ENCODE assay signal across 11 cellular contexts in genomic region chr7:37410305-37411209, GRCh38. TPM values are rescaled to one million over a fixed set of nuclear protein-coding genes. Genes with fewer than 3 reads are reported as not detected.
DNase-seq lines count a peak whose midpoint lies in the region; ATAC-seq and TF ChIP-seq lines count a peak whose summit lies in the region.
"Had no signal": no experiment of that assay in that cellular context is flagged by ENCODE, and none has a peak within 500 bp of the region (broad histone marks: within the 10 kb centered on the region; RNA-seq: fewer than 3 reads in every experiment).

No MANE protein-coding gene starts in this region.

- CTCF ChIA-PET in activated naive CD4-positive, alpha-beta T cell treated with anti-CD3 and anti-CD28 coated beads, Interleukin-2, amount 10 ng/mL, durations not matched to agents 7 days and 5 days (lab: Charles Lee) = interaction anchor here (1.0 to 3.2 kb wide), 3 partner anchors 10 to 39 kb away, joined by 3 to 23 read pairs (median 4); partner anchors contain the start of gene ELMO1

- peaks cover 71% of the 10 kb centered on the region for H3K4me1 Mint-ChIP-seq in activated naive CD4-positive, alpha-beta T cell treated with anti-CD3 and anti-CD28 coated beads, Interleukin-2, amount 10 ng/mL, durations not matched to agents 7 days and 5 days
- peaks cover 33% of the 10 kb centered on the region for H3K4me1 Mint-ChIP-seq in activated naive CD8-positive, alpha-beta T cell treated with anti-CD3 and anti-CD28 coated beads, Interleukin-2, amount 10 ng/mL, durations not matched to agents 7 days and 5 days
- peaks cover 75% of the 10 kb centered on the region for H3K4me1 Mint-ChIP-seq in stimulated activated memory B cell treated with anti-CD40 and anti-IgM and Interleukin-4, amounts not matched to agents 10 μg/mL and 1 μg/mL and 100 μg/mL, for 72 hours
- no peaks in the 10 kb centered on the region for H3K4me1 Mint-ChIP-seq in HFFc6 (ENCODE audit: low read depth)

- H3K4me1 ChIP-seq in thyroid gland = peaks cover 12 to 27% of the 10 kb centered on the region in 2 donors

- no peaks in the 10 kb centered on the region for H3K27me3 Mint-ChIP-seq in activated naive CD4-positive, alpha-beta T cell treated with anti-CD3 and anti-CD28 coated beads, Interleukin-2, amount 10 ng/mL, durations not matched to agents 7 days and 5 days
- H3K27me3 Mint-ChIP-seq in activated naive CD8-positive, alpha-beta T cell treated with anti-CD3 and anti-CD28 coated beads, Interleukin-2, amount 10 ng/mL, durations not matched to agents 7 days and 5 days = no peaks in the 10 kb centered on the region
- H3K27me3 Mint-ChIP-seq in stimulated activated memory B cell treated with anti-CD40 and anti-IgM and Interleukin-4, amounts not matched to agents 10 μg/mL and 1 μg/mL and 100 μg/mL, for 72 hours = no peaks in the 10 kb centered on the region
- no peaks in the 10 kb centered on the region for H3K27me3 Mint-ChIP-seq in HFFc6 (ENCODE audit: insufficient read depth)

- H3K36me3 Mint-ChIP-seq in activated naive CD4-positive, alpha-beta T cell treated with anti-CD3 and anti-CD28 coated beads, Interleukin-2, amount 10 ng/mL, durations not matched to agents 7 days and 5 days = peaks cover 28% of the 10 kb centered on the region
- peaks cover 10% of the 10 kb centered on the region for H3K36me3 Mint-ChIP-seq in activated naive CD8-positive, alpha-beta T cell treated with anti-CD3 and anti-CD28 coated beads, Interleukin-2, amount 10 ng/mL, durations not matched to agents 7 days and 5 days
- H3K36me3 Mint-ChIP-seq in stimulated activated memory B cell treated with anti-CD40 and anti-IgM and Interleukin-4, amounts not matched to agents 10 μg/mL and 1 μg/mL and 100 μg/mL, for 72 hours = peaks cover 14% of the 10 kb centered on the region
- no peaks in the 10 kb centered on the region for H3K36me3 Mint-ChIP-seq in HFFc6 (ENCODE audit: low read depth)

- peak overlapping the region in 1 of 3 donors; percentile 6 for H3K27ac ChIP-seq in thyroid gland

- H3K9me3 Mint-ChIP-seq in activated naive CD4-positive, alpha-beta T cell treated with anti-CD3 and anti-CD28 coated beads, Interleukin-2, amount 10 ng/mL, durations not matched to agents 7 days and 5 days = peaks cover 6% of the 10 kb centered on the region
- H3K9me3 Mint-ChIP-seq in activated naive CD8-positive, alpha-beta T cell treated with anti-CD3 and anti-CD28 coated beads, Interleukin-2, amount 10 ng/mL, durations not matched to agents 7 days and 5 days = peaks cover 3% of the 10 kb centered on the region
- H3K9me3 Mint-ChIP-seq in stimulated activated memory B cell treated with anti-CD40 and anti-IgM and Interleukin-4, amounts not matched to agents 10 μg/mL and 1 μg/mL and 100 μg/mL, for 72 hours = peaks cover 3% of the 10 kb centered on the region
- H3K9me3 Mint-ChIP-seq in HFFc6 = peaks cover 46% of the 10 kb centered on the region

- no peaks in the 10 kb centered on the region for H3K9me3 ChIP-seq in thyroid gland

- DNase-seq in activated naive CD4-positive, alpha-beta T cell treated with anti-CD3 and anti-CD28 coated beads, Interleukin-2, amount 10 ng/mL, durations not matched to agents 7 days and 5 days = no peak
- no peak for DNase-seq in activated naive CD4-positive, alpha-beta T cell treated with Interleukin-2 at 50 U/mL for 16 hours
- DNase-seq in NOMO-1 treated with DMSO at 0.1 percent for 48 hours (lab: John Stamatoyannopoulos, UW; ENCODE audit: unreplicated experiment) = peak; percentile 63
- DNase-seq in activated naive CD8-positive, alpha-beta T cell treated with anti-CD3 and anti-CD28 coated beads, Interleukin-2, amount 10 ng/mL, durations not matched to agents 7 days and 5 days = no peak
- no peak for DNase-seq in HFFc6
- DNase-seq in NCI-H1417 (lab: John Stamatoyannopoulos, UW) = no peak
- DNase-seq in thyroid gland = no peak
- DNase-seq: cortex of kidney, NCI-H446 treated with DMSO at 0.1 percent for 48 hours had no signal

- POLR2A ChIA-PET in activated naive CD8-positive, alpha-beta T cell treated with anti-CD3 and anti-CD28 coated beads, Interleukin-2, amount 10 ng/mL, durations not matched to agents 7 days and 5 days (lab: Charles Lee) = interaction anchor here (2.0 to 3.8 kb wide), 2 partner anchors 38 to 57 kb away, joined by 5 to 15 read pairs; partner anchors contain the start of gene ELMO1

- H3K36me3 ChIP-seq in thyroid gland = no peaks in the 10 kb centered on the region

- WGBS in thyroid gland, 2 donors = 59 to 69% methylated on average over 1 of the region's 1 CpG

- no peaks in the 10 kb centered on the region for H3K27me3 ChIP-seq in thyroid gland

- TF ChIP-seq CTCF in HFFc6 (IDR thresholded peaks at IDR 0.05) (no peak), thyroid gland (IDR thresholded peaks at IDR 0.05) (no peak)

- H3K4me3 ChIP-seq in thyroid gland (replicated peaks in 1 of 3) = no peak overlapping the region
- H3K4me3 ChIP-seq: skin epidermis had no signal

- intact Hi-C loops in thyroid gland (cut with DNase I) = no loop called here

- peak overlapping the region; percentile 36 for H3K4me3 Mint-ChIP-seq in activated naive CD4-positive, alpha-beta T cell treated with anti-CD3 and anti-CD28 coated beads, Interleukin-2, amount 10 ng/mL, durations not matched to agents 7 days and 5 days
- peak overlapping the region; percentile 42 for H3K4me3 Mint-ChIP-seq in activated naive CD8-positive, alpha-beta T cell treated with anti-CD3 and anti-CD28 coated beads, Interleukin-2, amount 10 ng/mL, durations not matched to agents 7 days and 5 days
- H3K4me3 Mint-ChIP-seq in stimulated activated memory B cell treated with anti-CD40 and anti-IgM and Interleukin-4, amounts not matched to agents 10 μg/mL and 1 μg/mL and 100 μg/mL, for 72 hours = no peak overlapping the region
- H3K4me3 Mint-ChIP-seq in HFFc6 = no peak overlapping the region

- TF ChIP-seq POLR2A in thyroid gland (IDR thresholded peaks at IDR 0.05) = no peak

- ATAC-seq in activated naive CD8-positive, alpha-beta T cell treated with anti-CD3 and anti-CD28 coated beads, Interleukin-2, amount 10 ng/mL, durations not matched to agents 7 days and 5 days (ENCODE audit: low read depth) = peak; percentile 25
- no peak for ATAC-seq in stimulated activated memory B cell treated with anti-CD40 and anti-IgM and Interleukin-4, amounts not matched to agents 10 μg/mL and 1 μg/mL and 100 μg/mL, for 72 hours

- peak overlapping the region; percentile 88 for H3K27ac Mint-ChIP-seq in activated naive CD4-positive, alpha-beta T cell treated with anti-CD3 and anti-CD28 coated beads, Interleukin-2, amount 10 ng/mL, durations not matched to agents 7 days and 5 days
- H3K27ac Mint-ChIP-seq in activated naive CD8-positive, alpha-beta T cell treated with anti-CD3 and anti-CD28 coated beads, Interleukin-2, amount 10 ng/mL, durations not matched to agents 7 days and 5 days = peak overlapping the region; percentile 31
- peak overlapping the region; percentile 78 for H3K27ac Mint-ChIP-seq in stimulated activated memory B cell treated with anti-CD40 and anti-IgM and Interleukin-4, amounts not matched to agents 10 μg/mL and 1 μg/mL and 100 μg/mL, for 72 hours
- H3K27ac Mint-ChIP-seq in HFFc6 = no peak overlapping the region

RNA-seq across cellular contexts. Expression of gene ELMO1, which starts 38.1 kb away (rescaled TPM):
- total RNA-seq in activated naive CD8-positive, alpha-beta T cell treated with anti-CD3 and anti-CD28 coated beads, Interleukin-2, amount 10 ng/mL, durations not matched to agents 7 days and 5 days = 10 to 100 TPM; 73.4 to 78.6 TPM
- not detected for total RNA-seq in HFFc6 (2021; fragmentation: NEBNext Ultra II Directional; extraction: Animal tissue kit (Norgen Biotek cat#: 25700))
- total RNA-seq in thyroid gland = 100 to 1,000 TPM; 168 to 423 (median 312) TPM

Comparison
In these comparisons a context has a peak if more than half of its experiments do, and no peak if none do; other contexts are left out.
1. H3K4me3 Mint-ChIP-seq: peak in activated naive CD4-positive, alpha-beta T cell treated with anti-CD3 and anti-CD28 coated beads, Interleukin-2, amount 10 ng/mL, durations not matched to agents 7 days and 5 days (single experiment) and activated naive CD8-positive, alpha-beta T cell treated with anti-CD3 and anti-CD28 coated beads, Interleukin-2, amount 10 ng/mL, durations not matched to agents 7 days and 5 days (single experiment); none in stimulated activated memory B cell treated with anti-CD40 and anti-IgM and Interleukin-4, amounts not matched to agents 10 μg/mL and 1 μg/mL and 100 μg/mL, for 72 hours (single experiment) and HFFc6 (single experiment).
2. RNA of gene ELMO1, which starts 38.1 kb away (total RNA-seq): 168 to 423 TPM in thyroid gland and 73.4 to 78.6 TPM in activated naive CD8-positive, alpha-beta T cell treated with anti-CD3 and anti-CD28 coated beads, Interleukin-2, amount 10 ng/mL, durations not matched to agents 7 days and 5 days; not detected in HFFc6; every median in the first group is over 10 times any median in the second.